ENCODE assay signal across 17 cellular contexts in genomic region chr7:130736298-130736900, GRCh38. TPM values are rescaled to one million over a fixed set of nuclear protein-coding genes. Genes with fewer than 3 reads are reported as not detected.
DNase-seq lines count a peak whose midpoint lies in the region; ATAC-seq, FAIRE-seq and TF ChIP-seq lines count a peak whose summit lies in the region.
"Had no signal": no experiment of that assay in that cellular context is flagged by ENCODE, and none has a peak within 500 bp of the region (broad histone marks: within the 10 kb centered on the region; RNA-seq: fewer than 3 reads in every experiment).

No MANE protein-coding gene starts in this region.

- H3K27me3 ChIP-seq in K562 (ENCODE audit: control insufficient read depth in 2 of 2, insufficient read depth in 2 of 2, low read length in 2 of 2) = peaks cover 24 to 34% of the 10 kb centered on the region in 2 experiments

- H3K4me3 Mint-ChIP-seq in nephron = peak overlapping the region; percentile 38 to 78 (median 40)
- peak overlapping the region; percentile 29 for H3K4me3 Mint-ChIP-seq in type B pancreatic cell

- no peaks in the 10 kb centered on the region for H3K9me1 ChIP-seq in K562 (ENCODE audit: control insufficient read depth, insufficient read depth, low read length)

- no peak for TF ChIP-seq EP300 in K562 (IDR thresholded peaks at IDR 0.05; ENCODE audit: low read length)

- peaks cover 23% of the 10 kb centered on the region for H3K9me3 Mint-ChIP-seq in nephron
- H3K9me3 Mint-ChIP-seq in type B pancreatic cell = no peaks in the 10 kb centered on the region

- no peak for FAIRE-seq in K562 (lab: Jason Lieb, UNC)
- FAIRE-seq: GM12878, H54 had no signal

- H3K27me3 Mint-ChIP-seq in nephron (ENCODE audit: low read depth) (peaks cover 65% of the 10 kb centered on the region), type B pancreatic cell (peaks cover 63% of the 10 kb centered on the region)

- intact Hi-C loops in K562 (cut with micrococcal nuclease) (no loop called here), mucosa of descending colon (cut with DNase I, micrococcal nuclease) (no loop called here)

- POLR2A ChIA-PET in K562 (lab: Yijun Ruan, JAX) = no interaction called here

- H3K36me3 ChIP-seq in K562 (ENCODE audit: control insufficient read depth, insufficient read depth, low read length) (no peaks in the 10 kb centered on the region), mucosa of descending colon (ENCODE audit: low read depth) (no peaks in the 10 kb centered on the region)
- H3K36me3 ChIP-seq: BLaER1 treated with 17β-estradiol and CSF1 and Interleukin-3, amounts not matched to agents 10 nM and 100 nM had no signal

- TF ChIP-seq POLR2A in K562 (conservative IDR thresholded peaks at IDR 0.05) = no peak

- H3K4me3 ChIP-seq in K562 (no peak overlapping the region), mucosa of descending colon (no peak overlapping the region)
- H3K4me3 ChIP-seq: BLaER1 treated with 17β-estradiol and CSF1 and Interleukin-3, amounts not matched to agents 10 nM and 100 nM; GM12878; GM23248 had no signal

- H3K27ac Mint-ChIP-seq in nephron (peak overlapping the region in 1 of 3 experiments; percentile 34), type B pancreatic cell (no peak overlapping the region)
- H3K27ac Mint-ChIP-seq: CD4-positive, CD25-positive, alpha-beta regulatory T cell had no signal

- H3K4me1 Mint-ChIP-seq in nephron (peaks cover 5% of the 10 kb centered on the region), type B pancreatic cell (ENCODE audit: unreplicated experiment) (peaks cover 5% of the 10 kb centered on the region)

- no peaks in the 10 kb centered on the region for H3K9me3 ChIP-seq in K562 (replicated peaks; ENCODE audit: control insufficient read depth, insufficient read depth, low read depth, low read length)
- peaks cover 12% of the 10 kb centered on the region for H3K9me3 ChIP-seq in mucosa of descending colon

- no peak for ATAC-seq in K562
- no peak for ATAC-seq in mucosa of descending colon
- ATAC-seq: GM12878, HCT116 had no signal

- 17% methylated on average over 5 of the region's 5 CpGs for WGBS in K562 (ENCODE audit: insufficient coverage, low coverage, missing lambda C conversion rate)

- TF ChIP-seq RAD21 in K562 (CRISPR knock-in tag; conservative IDR thresholded peaks at IDR 0.05 in 1 of 2, IDR thresholded peaks at IDR 0.05 in 1 of 2) = no peak

- no peak overlapping the region for H3K4me2 ChIP-seq in K562 (ENCODE audit: insufficient read depth, low read length)
- H3K4me2 ChIP-seq: BLaER1 treated with 17β-estradiol and CSF1 and Interleukin-3, amounts not matched to agents 10 nM and 100 nM had no signal

- H4K20me1 ChIP-seq in K562 (replicated peaks; ENCODE audit: control insufficient read depth, insufficient read depth, low read length) = no peaks in the 10 kb centered on the region

- CTCF ChIA-PET in K562 (lab: Yijun Ruan, JAX; ENCODE audit: low intra/inter-chr PET ratio) = no interaction called here

- H3K9ac ChIP-seq in K562 (ENCODE audit: insufficient read depth in 1 of 2, low read depth in 2 of 2, low read length in 2 of 2) = no peak overlapping the region
- H3K9ac ChIP-seq: BLaER1 treated with 17β-estradiol and CSF1 and Interleukin-3, amounts not matched to agents 10 nM and 100 nM; GM23248 had no signal

- BruUV-seq in K562 (replicated peaks; lab: Mats Ljungman, UMichigan) = no TSS peak

- no peak overlapping the region for H2AFZ ChIP-seq in K562 (ENCODE audit: low read depth, low read length)
- H2AFZ ChIP-seq: GM23248 had no signal

- DNase-seq in NCI-H2227 treated with DMSO at 0.1 percent for 48 hours (lab: John Stamatoyannopoulos, UW) (peak; percentile 16), NCI-H2227 (lab: John Stamatoyannopoulos, UW; ENCODE audit: unreplicated experiment) (no peak), K562 (ENCODE audit: extremely low read depth in 1 of 4, low spot score in 3 of 4) (no peak), type B pancreatic cell (ENCODE audit: extremely low spot score, unreplicated experiment) (no peak), HUDEP-2 (lab: John Stamatoyannopoulos, UW; ENCODE audit: unreplicated experiment in 76 of 76) (no peak), mucosa of descending colon (no peak)
- DNase-seq: 8988T; CD4-positive, CD25-positive, alpha-beta regulatory T cell; DMS53; GM23248 had no signal

- peaks cover 0 to 17% of the 10 kb centered on the region in 2 experiments; a peak in 2 of 5 replicates for H3K4me1 ChIP-seq in K562 (replicated peaks in 1 of 2; ENCODE audit: control insufficient read depth in 2 of 2, insufficient read depth in 2 of 2, low read length in 2 of 2)
- peaks cover 8% of the 10 kb centered on the region for H3K4me1 ChIP-seq in mucosa of descending colon (ENCODE audit: low read depth)

- peaks cover 19% of the 10 kb centered on the region for H3K36me3 Mint-ChIP-seq in nephron (ENCODE audit: low read depth)
- no peaks in the 10 kb centered on the region for H3K36me3 Mint-ChIP-seq in type B pancreatic cell
- H3K36me3 Mint-ChIP-seq: CD4-positive, CD25-positive, alpha-beta regulatory T cell had no signal

- in situ Hi-C loops in K562 (cut with MboI) = no loop called here

- no peak overlapping the region for H3K27ac ChIP-seq in K562 (ENCODE audit: extremely low read depth, low read depth, low read length)
- H3K27ac ChIP-seq: BLaER1 treated with 17β-estradiol and CSF1 and Interleukin-3, amounts not matched to agents 10 nM and 100 nM; GM23248; HL-60 had no signal

- TF ChIP-seq CTCF in K562 (IDR thresholded peaks at IDR 0.05 in 2 of 3, conservative IDR thresholded peaks at IDR 0.05 in 1 of 3; ENCODE audit: insufficient read depth in 2 of 3, low read depth in 1 of 3, low read length in 3 of 3) (no peak), nephron (IDR thresholded peaks at IDR 0.05; ENCODE audit: unreplicated experiment in 3 of 3) (no peak), type B pancreatic cell (conservative IDR thresholded peaks at IDR 0.05) (no peak), mucosa of descending colon (IDR thresholded peaks at IDR 0.05) (no peak)

- H3K79me2 ChIP-seq in K562 (ENCODE audit: control insufficient read depth, insufficient read depth, low read length) = no peaks in the 10 kb centered on the region

TF ChIP-seq in K562, 482 proteins besides CTCF, POLR2A, EP300 and RAD21:
- TF ChIP-seq NFE2 (IDR thresholded peaks at IDR 0.05; ENCODE audit: low read depth) (no peak), CBX2 (IDR thresholded peaks at IDR 0.05; ENCODE audit: insufficient read depth, low read length, poor library complexity, severe bottlenecking) (peak; percentile 97)
- TF ChIP-seq, protein P1, sequence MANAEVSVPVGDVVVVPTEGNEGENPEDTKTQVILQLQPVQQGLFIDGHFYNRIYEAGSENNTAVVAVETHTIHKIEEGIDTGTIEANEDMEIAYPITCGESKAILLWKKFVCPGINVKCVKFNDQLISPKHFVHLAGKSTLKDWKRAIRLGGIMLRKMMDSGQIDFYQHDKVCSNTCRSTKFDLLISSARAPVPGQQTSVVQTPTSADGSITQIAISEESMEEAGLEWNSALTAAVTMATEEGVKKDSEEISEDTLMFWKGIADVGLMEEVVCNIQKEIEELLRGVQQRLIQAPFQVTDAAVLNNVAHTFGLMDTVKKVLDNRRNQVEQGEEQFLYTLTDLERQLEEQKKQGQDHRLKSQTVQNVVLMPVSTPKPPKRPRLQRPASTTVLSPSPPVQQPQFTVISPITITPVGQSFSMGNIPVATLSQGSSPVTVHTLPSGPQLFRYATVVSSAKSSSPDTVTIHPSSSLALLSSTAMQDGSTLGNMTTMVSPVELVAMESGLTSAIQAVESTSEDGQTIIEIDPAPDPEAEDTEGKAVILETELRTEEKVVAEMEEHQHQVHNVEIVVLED (CRISPR knock-in tag; IDR thresholded peaks at IDR 0.05) = no peak

RNA-seq across cellular contexts. Expression of gene KLF14, which starts 2.4 kb away (rescaled TPM):
- 0.35 and 0.37 TPM in 2 replicates for total RNA-seq in K562 (2011; cell fraction: chromatin; rRNA removed; ENCODE audit: low replicate concordance)
- 0.26 and 0.50 TPM in 2 replicates for total RNA-seq in K562 (2011; cell fraction: nucleolus; rRNA removed)
- 0.22 TPM in 1 of 2 replicates, not detected in the other for total RNA-seq in K562 (2011; cell fraction: nucleoplasm; rRNA removed)
- not detected in 2 replicates for total RNA-seq in K562 (2014; rRNA removed)
- 0.06 TPM in 1 of 2 replicates, not detected in the other for total RNA-seq in K562 (2014; rRNA removed; fragmentation: Illumina TruSeq; extraction: Trizol)
- total RNA-seq in K562 (2015; rRNA removed; fragmentation: Illumina TruSeq; extraction: Trizol) = not detected in 2 replicates
- not detected in 2 replicates for total RNA-seq in K562 (2021)
- 0.03 TPM in 1 of 2 replicates, not detected in the other for polyA plus RNA-seq in K562 (2011; rRNA removed)
- 0.01 TPM in 2 replicates for polyA plus RNA-seq in K562 (2011; cell fraction: cytosol; rRNA removed)
- polyA plus RNA-seq in K562 (2011; cell fraction: nucleus; rRNA removed) = 0.03 and 0.09 TPM in 2 replicates
- 0.03 TPM in 1 of 2 replicates, not detected in the other for polyA plus RNA-seq in K562 (2012)
- not detected in 2 replicates for polyA plus RNA-seq in K562 (2014; fragmentation: Illumina TruSeq; extraction: Trizol)
- not detected for polyA plus RNA-seq in K562 (2014; fragmentation: Nextera tagmentation; extraction: Ambion mirVana)
- polyA plus RNA-seq in K562 (2014; rRNA removed) = not detected in 2 replicates
- polyA minus RNA-seq in K562 (2011; rRNA and poly(A)+ RNA removed) = 0.07 TPM in 1 of 2 replicates, not detected in the other
- not detected in 2 replicates for polyA minus RNA-seq in K562 (2011; cell fraction: cytosol; rRNA and poly(A)+ RNA removed)
- 0.22 and 0.40 TPM in 2 replicates for polyA minus RNA-seq in K562 (2011; cell fraction: nucleus; rRNA and poly(A)+ RNA removed)
- 0.55 and 0.94 TPM in 2 replicates for total RNA-seq in type B pancreatic cell (ENCODE audit: low replicate concordance)
- total RNA-seq in mucosa of descending colon = under 1 TPM in 1 of 3 donors, not detected in 2; 0.19 TPM
- total RNA-seq: CD4-positive, CD25-positive, alpha-beta regulatory T cell; G401 had no signal
- polyA plus RNA-seq: CD4-positive, CD25-positive, alpha-beta regulatory T cell; GM12878 had no signal

RNA-seq across cellular contexts. Expression of gene TSGA13, which starts 50.1 kb away (rescaled TPM):
- not detected in 2 replicates for total RNA-seq in K562 (2011; cell fraction: chromatin; rRNA removed; ENCODE audit: low replicate concordance)
- total RNA-seq in K562 (2011; cell fraction: nucleolus; rRNA removed) = not detected in 2 replicates
- not detected in 2 replicates for total RNA-seq in K562 (2011; cell fraction: nucleoplasm; rRNA removed)
- total RNA-seq in K562 (2014; rRNA removed) (0.08 TPM in 1 of 2 replicates, not detected in the other), K562 (2014; rRNA removed; fragmentation: Illumina TruSeq; extraction: Trizol) (not detected in 2 replicates), K562 (2015; rRNA removed; fragmentation: Illumina TruSeq; extraction: Trizol) (not detected in 2 replicates), K562 (2021) (not detected in 2 replicates), type B pancreatic cell (ENCODE audit: low replicate concordance) (not detected in 2 replicates), mucosa of descending colon (not detected)
- polyA plus RNA-seq in K562 (2011; rRNA removed) (not detected in 2 replicates), K562 (2014; fragmentation: Illumina TruSeq; extraction: Trizol) (not detected in 2 replicates), K562 (2014; fragmentation: Nextera tagmentation; extraction: Ambion mirVana) (not detected), K562 (2014; rRNA removed) (not detected in 2 replicates)
- not detected in 2 replicates for polyA plus RNA-seq in K562 (2011; cell fraction: cytosol; rRNA removed)
- polyA plus RNA-seq in K562 (2011; cell fraction: nucleus; rRNA removed) = not detected in 2 replicates
- not detected in 2 replicates for polyA plus RNA-seq in K562 (2012)
- not detected in 2 replicates for polyA minus RNA-seq in K562 (2011; rRNA and poly(A)+ RNA removed)
- not detected in 2 replicates for polyA minus RNA-seq in K562 (2011; cell fraction: cytosol; rRNA and poly(A)+ RNA removed)
- not detected in 2 replicates for polyA minus RNA-seq in K562 (2011; cell fraction: nucleus; rRNA and poly(A)+ RNA removed)
- total RNA-seq: CD4-positive, CD25-positive, alpha-beta regulatory T cell; G401; GM12878; GM23248 had no signal
- polyA plus RNA-seq: CD4-positive, CD25-positive, alpha-beta regulatory T cell; GM12878; GM23248 had no signal
